ENCODE assay signal across 11 cellular contexts in genomic region chr20:62951896-62952372, GRCh38. TPM values are rescaled to one million over a fixed set of nuclear protein-coding genes. Genes with fewer than 3 reads are reported as not detected.
DNase-seq lines count a peak whose midpoint lies in the region; ATAC-seq and TF ChIP-seq lines count a peak whose summit lies in the region.
"Had no signal": no experiment of that assay in that cellular context is flagged by ENCODE, and none has a peak within 500 bp of the region (broad histone marks: within the 10 kb centered on the region; RNA-seq: fewer than 3 reads in every experiment).

No MANE protein-coding gene starts in this region.

- no peak for TF ChIP-seq CTCF in right lobe of liver (IDR thresholded peaks at IDR 0.05)
- TF ChIP-seq CTCF in suprapubic skin (IDR thresholded peaks at IDR 0.05), result no peak

- H3K4me3 ChIP-seq in right lobe of liver, result peak overlapping the region; percentile 60 to 67 (median 61)
- H3K4me3 ChIP-seq in suprapubic skin, result peak overlapping the region; percentile 42

- ATAC-seq in activated naive CD8-positive, alpha-beta T cell treated with anti-CD3 and anti-CD28 coated beads, Interleukin-2, amount 50 U/mL, for 24 hours, result no peak
- ATAC-seq in right lobe of liver (no peak), GM21737 (IDR thresholded peaks at IDR 0.05; ENCODE audit: unreplicated experiment) (no peak)

- no peak for DNase-seq in activated naive CD4-positive, alpha-beta T cell treated with anti-CD3 and anti-CD28 coated beads for 36 hours
- DNase-seq in activated naive CD4-positive, alpha-beta T cell treated with anti-CD3 and anti-CD28 coated beads, Interleukin-2, amount 50 U/mL, for 16 hours, result no peak
- DNase-seq in activated naive CD8-positive, alpha-beta T cell treated with anti-CD3 and anti-CD28 coated beads, Interleukin-2, amount 50 U/mL, for 24 hours, result no peak
- DNase-seq in right lobe of liver, result no peak
- no peak for DNase-seq in suprapubic skin (ENCODE audit: low spot score in 2 of 2)
- no peak for DNase-seq in HuH-7 (ENCODE audit: low spot score)
- no peak for DNase-seq in HUDEP-2 (lab: John Stamatoyannopoulos, UW; ENCODE audit: unreplicated experiment in 76 of 76)
- DNase-seq: NCI-H1105 treated with DMSO at 0.1 percent for 48 hours had no signal

- H3K4me1 Mint-ChIP-seq in activated naive CD4-positive, alpha-beta T cell treated with anti-CD3 and anti-CD28 coated beads for 36 hours (ENCODE audit: low read depth), result peaks cover 26% of the 10 kb centered on the region
- peaks cover 17% of the 10 kb centered on the region for H3K4me1 Mint-ChIP-seq in activated naive CD8-positive, alpha-beta T cell treated with anti-CD3 and anti-CD28 coated beads, Interleukin-2, amount 50 U/mL, for 24 hours

- intact Hi-C loops in activated naive CD4-positive, alpha-beta T cell treated with anti-CD3 and anti-CD28 coated beads for 36 hours (cut with micrococcal nuclease), result no loop called here
- intact Hi-C loops in right lobe of liver (cut with DNase I), result no loop called here

- H3K27me3 Mint-ChIP-seq in activated naive CD4-positive, alpha-beta T cell treated with anti-CD3 and anti-CD28 coated beads for 36 hours (ENCODE audit: low read depth), result no peaks in the 10 kb centered on the region
- no peaks in the 10 kb centered on the region for H3K27me3 Mint-ChIP-seq in activated naive CD8-positive, alpha-beta T cell treated with anti-CD3 and anti-CD28 coated beads, Interleukin-2, amount 50 U/mL, for 24 hours

- H3K9me3 Mint-ChIP-seq in activated naive CD4-positive, alpha-beta T cell treated with anti-CD3 and anti-CD28 coated beads for 36 hours, result no peaks in the 10 kb centered on the region
- H3K9me3 Mint-ChIP-seq in activated naive CD8-positive, alpha-beta T cell treated with anti-CD3 and anti-CD28 coated beads, Interleukin-2, amount 50 U/mL, for 24 hours, result no peaks in the 10 kb centered on the region

- H3K27ac ChIP-seq in right lobe of liver, result peak overlapping the region; percentile 40 to 96 (median 88)
- H3K27ac ChIP-seq in suprapubic skin, result no peak overlapping the region

- H3K4me3 Mint-ChIP-seq in activated naive CD4-positive, alpha-beta T cell treated with anti-CD3 and anti-CD28 coated beads for 36 hours, result peak overlapping the region; percentile 47
- peak overlapping the region; percentile 81 for H3K4me3 Mint-ChIP-seq in activated naive CD8-positive, alpha-beta T cell treated with anti-CD3 and anti-CD28 coated beads, Interleukin-2, amount 50 U/mL, for 24 hours

- WGBS in right lobe of liver (ENCODE audit: insufficient coverage, low coverage, low lambda C conversion rate, missing lambda C conversion rate), result 61% methylated on average over 3 of the region's 8 CpGs
- WGBS in suprapubic skin, result 85% methylated on average over 6 of the region's 8 CpGs

- H3K9me3 ChIP-seq in right lobe of liver (no peaks in the 10 kb centered on the region), suprapubic skin (no peaks in the 10 kb centered on the region)

- peaks cover 0 to 8% (median 0%) of the 10 kb centered on the region in 4 donors for H3K36me3 ChIP-seq in right lobe of liver
- H3K36me3 ChIP-seq in suprapubic skin, result peaks cover 31% of the 10 kb centered on the region

- no peak for TF ChIP-seq EP300 in suprapubic skin (IDR thresholded peaks at IDR 0.05)

- no peak for TF ChIP-seq POLR2A in right lobe of liver (IDR thresholded peaks at IDR 0.05)
- TF ChIP-seq POLR2A in suprapubic skin (IDR thresholded peaks at IDR 0.05), result no peak

- H3K27me3 ChIP-seq in right lobe of liver, result no peaks in the 10 kb centered on the region
- H3K27me3 ChIP-seq in suprapubic skin, result no peaks in the 10 kb centered on the region

- peaks cover 20% of the 10 kb centered on the region for H3K36me3 Mint-ChIP-seq in activated naive CD4-positive, alpha-beta T cell treated with anti-CD3 and anti-CD28 coated beads for 36 hours (ENCODE audit: low read depth)
- peaks cover 35% of the 10 kb centered on the region for H3K36me3 Mint-ChIP-seq in activated naive CD8-positive, alpha-beta T cell treated with anti-CD3 and anti-CD28 coated beads, Interleukin-2, amount 50 U/mL, for 24 hours (ENCODE audit: low read depth)

- H3K27ac Mint-ChIP-seq in activated naive CD4-positive, alpha-beta T cell treated with anti-CD3 and anti-CD28 coated beads for 36 hours, result no peak overlapping the region
- H3K27ac Mint-ChIP-seq in activated naive CD8-positive, alpha-beta T cell treated with anti-CD3 and anti-CD28 coated beads, Interleukin-2, amount 50 U/mL, for 24 hours, result peak overlapping the region; percentile 71

- H3K4me1 ChIP-seq in right lobe of liver (peaks cover 0 to 32% (median 9%) of the 10 kb centered on the region in 4 donors), suprapubic skin (peaks cover 30% of the 10 kb centered on the region)

- CTCF ChIA-PET in activated naive CD4-positive, alpha-beta T cell treated with anti-CD3 and anti-CD28 coated beads for 36 hours (lab: Charles Lee), result interaction anchor here (1.6 kb wide), 1 partner anchor 13 kb away, joined by 4 read pairs; no protein-coding TSS in a partner anchor

RNA-seq across cellular contexts. Expression of gene SLC17A9, which starts 0.6 kb away (rescaled TPM):
- 10 to 100 TPM; 17.4 to 20.6 TPM for total RNA-seq in activated naive CD4-positive, alpha-beta T cell treated with anti-CD3 and anti-CD28 coated beads for 36 hours
- total RNA-seq in right lobe of liver, result 10 to 100 TPM; 29.8 to 99.4 (median 54.1) TPM
- total RNA-seq in suprapubic skin, result 1 to 10 TPM in 1 of 4 donors, under 1 TPM in 3; 0.10 to 2.1 (median 0.66) TPM

RNA-seq across cellular contexts. Expression of gene GID8, which starts 14.0 kb away (rescaled TPM):
- 10 to 100 TPM; 32.7 to 34.0 TPM for total RNA-seq in activated naive CD4-positive, alpha-beta T cell treated with anti-CD3 and anti-CD28 coated beads for 36 hours
- 10 to 100 TPM; 12.6 to 18.9 (median 15.1) TPM for total RNA-seq in right lobe of liver
- total RNA-seq in suprapubic skin, result 10 to 100 TPM; 30.4 to 57.0 (median 45.1) TPM

RNA-seq across cellular contexts. Expression of gene DIDO1, which starts 25.6 kb away (rescaled TPM):
- total RNA-seq in activated naive CD4-positive, alpha-beta T cell treated with anti-CD3 and anti-CD28 coated beads for 36 hours, result 10 to 100 TPM; 49.5 to 50.3 TPM
- total RNA-seq in right lobe of liver, result 10 to 100 TPM; 18.3 to 28.1 (median 21.1) TPM
- 100 to 1,000 TPM in 1 of 4 donors, 10 to 100 TPM in 3; 64.6 to 143 (median 79.2) TPM for total RNA-seq in suprapubic skin

RNA-seq across cellular contexts. Expression of gene BHLHE23, which starts 54.8 kb away (rescaled TPM):
- not detected for total RNA-seq in activated naive CD4-positive, alpha-beta T cell treated with anti-CD3 and anti-CD28 coated beads for 36 hours
- total RNA-seq in right lobe of liver (not detected), suprapubic skin (not detected)
- total RNA-seq: activated naive CD4-positive, alpha-beta T cell treated with anti-CD3 and anti-CD28 coated beads, Interleukin-2, amount 50 U/mL, for 72 hours; glomerular endothelial cell had no signal

Comparison
In these comparisons a context has a peak if more than half of its experiments do, and no peak if none do; other contexts are left out.
1. RNA of gene SLC17A9, which starts 0.6 kb away (total RNA-seq): 29.8 to 99.4 TPM in right lobe of liver and 17.4 to 20.6 TPM in activated naive CD4-positive, alpha-beta T cell treated with anti-CD3 and anti-CD28 coated beads for 36 hours; 0.10 to 2.1 TPM in suprapubic skin; every median in the first group is over 4 times any median in the second.